In genomic region chr18:73040247-73040646, GRCh38 we compare ENCODE assay signal across 23 cellular contexts.
DNase-seq lines count a peak whose midpoint lies in the region; ATAC-seq and TF ChIP-seq lines count a peak whose summit lies in the region.
"Had no signal": no experiment of that assay in that cellular context is flagged by ENCODE, and none has a peak within 500 bp of the region (broad histone marks: within the 10 kb centered on the region; RNA-seq: fewer than 3 reads in every experiment).

No MANE protein-coding gene starts in this region.

- no peak overlapping the region for H3K4me3 ChIP-seq in Caco-2 (ENCODE audit: low read depth, low read length)
- H3K4me3 ChIP-seq in WERI-Rb-1 (ENCODE audit: low read depth, low read length) = no peak overlapping the region
- no peak overlapping the region for H3K4me3 ChIP-seq in CD8-positive, alpha-beta memory T cell (ENCODE audit: low read length)
- H3K4me3 ChIP-seq in body of pancreas = no peak overlapping the region

- TF ChIP-seq POLR2A in body of pancreas (IDR thresholded peaks at IDR 0.05) = no peak

- H3K36me3 Mint-ChIP-seq in Caco-2 (ENCODE audit: insufficient read depth, unreplicated experiment) = no peaks in the 10 kb centered on the region
- no peaks in the 10 kb centered on the region for H3K36me3 Mint-ChIP-seq in CD8-positive, alpha-beta memory T cell
- H3K36me3 Mint-ChIP-seq: CD14-positive monocyte, IgD-negative memory B cell had no signal

- TF ChIP-seq CTCF in Caco-2 (IDR thresholded peaks at IDR 0.05; ENCODE audit: insufficient read depth in 1 of 2, low read depth in 1 of 2, low read length in 1 of 2, severe bottlenecking in 1 of 2, unreplicated experiment in 1 of 2) (no peak), VCaP (conservative IDR thresholded peaks at IDR 0.05) (no peak), WERI-Rb-1 (IDR thresholded peaks at IDR 0.05; ENCODE audit: low read depth, low read length) (no peak), body of pancreas (IDR thresholded peaks at IDR 0.05) (no peak)

- H3K9me3 Mint-ChIP-seq in Caco-2 (ENCODE audit: unreplicated experiment) = peaks cover 11% of the 10 kb centered on the region
- peaks cover 6 to 33% (median 10%) of the 10 kb centered on the region in 5 donors for H3K9me3 Mint-ChIP-seq in CD8-positive, alpha-beta memory T cell

- H3K27ac ChIP-seq in VCaP = peak overlapping the region; percentile 82; the same call in 1 of the 2 replicates
- H3K27ac ChIP-seq in WERI-Rb-1 = no peak overlapping the region
- no peak overlapping the region for H3K27ac ChIP-seq in CD8-positive, alpha-beta memory T cell (ENCODE audit: low read depth, low read length)
- H3K27ac ChIP-seq in body of pancreas = no peak overlapping the region
- H3K27ac ChIP-seq: KMS-11 had no signal

- CTCF ChIA-PET in Caco-2 (lab: Charles Lee) = no interaction called here
- CTCF ChIA-PET in CD8-positive, alpha-beta memory T cell (lab: Charles Lee) = no interaction called here

- peak overlapping the region; percentile 25 for H3K27ac Mint-ChIP-seq in Caco-2 (ENCODE audit: unreplicated experiment)
- H3K27ac Mint-ChIP-seq in CD8-positive, alpha-beta memory T cell = no peak overlapping the region
- H3K27ac Mint-ChIP-seq: CD14-positive monocyte, IgD-negative memory B cell had no signal

- H3K4me1 ChIP-seq in Caco-2 (no peaks in the 10 kb centered on the region), body of pancreas (no peaks in the 10 kb centered on the region)
- H3K4me1 ChIP-seq in CD8-positive, alpha-beta memory T cell (ENCODE audit: insufficient read depth, low read length) = no peaks in the 10 kb centered on the region
- H3K4me1 ChIP-seq: BE2C had no signal

- BruUV-seq in Caco-2 (replicated peaks; lab: Mats Ljungman, UMichigan) = no TSS peak

- H3K27me3 Mint-ChIP-seq in Caco-2 (ENCODE audit: insufficient read depth, unreplicated experiment) = no peaks in the 10 kb centered on the region
- no peaks in the 10 kb centered on the region for H3K27me3 Mint-ChIP-seq in CD8-positive, alpha-beta memory T cell
- H3K27me3 Mint-ChIP-seq: IgD-negative memory B cell had no signal

- H3K27me3 ChIP-seq in Caco-2 (replicated peaks; ENCODE audit: control insufficient read depth, insufficient read depth, low read length) (no peaks in the 10 kb centered on the region), WERI-Rb-1 (ENCODE audit: insufficient read depth, low read depth, severe bottlenecking) (no peaks in the 10 kb centered on the region), body of pancreas (no peaks in the 10 kb centered on the region)
- no peaks in the 10 kb centered on the region for H3K27me3 ChIP-seq in CD8-positive, alpha-beta memory T cell (ENCODE audit: insufficient read depth, low read length, poor library complexity, severe bottlenecking)
- H3K27me3 ChIP-seq: BE2C had no signal

- POLR2A ChIA-PET in Caco-2 (lab: Charles Lee) = no interaction called here
- POLR2A ChIA-PET in CD8-positive, alpha-beta memory T cell (lab: Charles Lee) = no interaction called here

- WGBS in body of pancreas, 2 donors = 28 to 42% methylated on average over 4 of the region's 4 CpGs

- ATAC-seq in GM18870 (IDR thresholded peaks at IDR 0.05; ENCODE audit: unreplicated experiment) (no peak), body of pancreas (no peak)
- ATAC-seq: PC-3 had no signal

- peaks cover 6% of the 10 kb centered on the region for H3K4me1 Mint-ChIP-seq in Caco-2 (ENCODE audit: low read depth, unreplicated experiment)
- H3K4me1 Mint-ChIP-seq in CD8-positive, alpha-beta memory T cell = no peaks in the 10 kb centered on the region
- H3K4me1 Mint-ChIP-seq: CD14-positive monocyte had no signal

- intact Hi-C loops in Caco-2 (cut with micrococcal nuclease; ENCODE audit: unreplicated experiment) = no loop called here
- intact Hi-C loops in body of pancreas (cut with DNase I) = no loop called here

- H3K9me3 ChIP-seq in Caco-2 (no peaks in the 10 kb centered on the region), WERI-Rb-1 (ENCODE audit: severe bottlenecking) (no peaks in the 10 kb centered on the region), body of pancreas (no peaks in the 10 kb centered on the region)
- H3K9me3 ChIP-seq in CD8-positive, alpha-beta memory T cell (ENCODE audit: low read length) = no peaks in the 10 kb centered on the region
- H3K9me3 ChIP-seq: BE2C, SK-N-SH had no signal

- H3K36me3 ChIP-seq in Caco-2 (ENCODE audit: control insufficient read depth, insufficient read depth, low read length) (no peaks in the 10 kb centered on the region), WERI-Rb-1 (no peaks in the 10 kb centered on the region), body of pancreas (replicated peaks in 1 of 2; ENCODE audit: insufficient read depth in 1 of 2, low read depth in 2 of 2) (no peaks in the 10 kb centered on the region)
- H3K36me3 ChIP-seq in CD8-positive, alpha-beta memory T cell (ENCODE audit: insufficient read depth, low read length) = no peaks in the 10 kb centered on the region
- H3K36me3 ChIP-seq: BE2C had no signal

- no peak for DNase-seq in Caco-2
- peak; percentile 21 for DNase-seq in mucosa of gallbladder (ENCODE audit: low spot score)
- DNase-seq in WERI-Rb-1 = no peak
- DNase-seq in CD8-positive, alpha-beta memory T cell = no peak
- DNase-seq in body of pancreas = no peak
- DNase-seq: BE2C; GOT3; HCEC 1CT; NCI-H1048; NCI-H1417; NCI-H1694; NCI-H2029 treated with DMSO at 0.1 percent for 48 hours; NCI-H446 treated with DMSO at 0.1 percent for 48 hours; NCI-H526; NCI-H82; NK-92 treated with Interleukin-12 subunit alpha and Interleukin-12 subunit beta, amount 100 ng/mL, for 24 hours; PC-3; SK-N-SH had no signal

- peak overlapping the region; percentile 17 for H3K4me3 Mint-ChIP-seq in Caco-2 (ENCODE audit: unreplicated experiment)
- H3K4me3 Mint-ChIP-seq in CD8-positive, alpha-beta memory T cell = no peak overlapping the region
- H3K4me3 Mint-ChIP-seq: CD14-positive monocyte, IgD-negative memory B cell had no signal
